In genomic region chr4:83436680-83437079, GRCh38 we compare ENCODE assay signal across 2 cellular contexts.
TF ChIP-seq lines count a peak whose summit lies in the region.

No MANE protein-coding gene starts in this region.

TF ChIP-seq in GM23338, 12 proteins besides CTCF, POLR2A, EP300 and RAD21:
- TF ChIP-seq NANOG (IDR thresholded peaks at IDR 0.05; ENCODE audit: borderline replicate concordance) (no peak), JUNB (IDR thresholded peaks at IDR 0.05; ENCODE audit: unreplicated experiment) (no peak), EZH2phosphoT487 (IDR thresholded peaks at IDR 0.05; ENCODE audit: unreplicated experiment) (no peak), ZNF114 (CRISPR knock-in tag; IDR thresholded peaks at IDR 0.05) (no peak), REST (IDR thresholded peaks at IDR 0.05; ENCODE audit: unreplicated experiment) (no peak), STAT1 (IDR thresholded peaks at IDR 0.05; ENCODE audit: unreplicated experiment) (no peak), EZH2 (IDR thresholded peaks at IDR 0.05; ENCODE audit: low read depth, unreplicated experiment) (no peak), ETS1 (IDR thresholded peaks at IDR 0.05) (no peak), POLR2AphosphoS5 (IDR thresholded peaks at IDR 0.05; ENCODE audit: low read depth) (no peak)

TF ChIP-seq in SK-N-SH, 30 proteins besides CTCF, POLR2A, EP300 and RAD21:
- TF ChIP-seq NFIC (IDR thresholded peaks at IDR 0.05; ENCODE audit: borderline replicate concordance): no peak
- no peak for TF ChIP-seq POLR2AphosphoS5 (IDR thresholded peaks at IDR 0.05; ENCODE audit: low read depth, low read length)
- no peak for TF ChIP-seq RXRA (IDR thresholded peaks at IDR 0.05; ENCODE audit: borderline replicate concordance, low read depth)
- TF ChIP-seq IRF3 (IDR thresholded peaks at IDR 0.05; ENCODE audit: low read depth, low read length): no peak
- no peak for TF ChIP-seq REST (IDR thresholded peaks at IDR 0.05; ENCODE audit: low read depth, low read length)
- TF ChIP-seq FOXJ3 (CRISPR knock-in tag; IDR thresholded peaks at IDR 0.05): no peak
- TF ChIP-seq RFX5 (IDR thresholded peaks at IDR 0.05; ENCODE audit: low read length): no peak
- no peak for TF ChIP-seq JUND (IDR thresholded peaks at IDR 0.05)
- TF ChIP-seq USF2 (IDR thresholded peaks at IDR 0.05; ENCODE audit: borderline replicate concordance, low read depth, low read length): no peak
- TF ChIP-seq TAF1 (IDR thresholded peaks at IDR 0.05; ENCODE audit: borderline replicate concordance, low read depth, low read length): no peak
- no peak for TF ChIP-seq SIN3A (IDR thresholded peaks at IDR 0.05; ENCODE audit: borderline replicate concordance, low read depth, low read length)
- TF ChIP-seq ELF1 (IDR thresholded peaks at IDR 0.05): no peak
- no peak for TF ChIP-seq FOXM1 (IDR thresholded peaks at IDR 0.05; ENCODE audit: low read depth)
- no peak for TF ChIP-seq CHD2 (IDR thresholded peaks at IDR 0.05; ENCODE audit: low read length, partially characterized antibody)
